In genomic region chr11:83840326-83840725, GRCh38 we compare ENCODE assay signal across 34 cellular contexts.
"Had no signal": no experiment of that assay in that cellular context is flagged by ENCODE, and none has a peak within 500 bp of the region (broad histone marks: within the 10 kb centered on the region; RNA-seq: fewer than 3 reads in every experiment).

No MANE protein-coding gene starts in this region.

- DNase-seq: Karpas-422, Kasumi-1, MG63, MM.1S, MV-4-11, NCI-H1048, NCI-H1092, NCI-H1092 treated with DMSO at 0.1 percent for 48 hours, NCI-H1105, NCI-H1105 treated with DMSO at 0.1 percent for 48 hours, NCI-H1417, NCI-H1417 treated with DMSO at 0.1 percent for 48 hours, NCI-H1436, NCI-H1436 treated with DMSO at 0.1 percent for 48 hours, NCI-H146, NCI-H1694, NCI-H1694 treated with DMSO at 0.1 percent for 48 hours, NCI-H187, NCI-H187 treated with DMSO at 0.1 percent for 48 hours, NCI-H1930, NCI-H2029, NCI-H2029 treated with DMSO at 0.1 percent for 48 hours, NCI-H2081, NCI-H2081 treated with DMSO at 0.1 percent for 48 hours, NCI-H2107, NCI-H2171, NCI-H2171 treated with DMSO at 0.1 percent for 48 hours, NCI-H2227 treated with DMSO at 0.1 percent for 48 hours, NCI-H226, NCI-H345, NCI-H446, NCI-H446 treated with DMSO at 0.1 percent for 48 hours, NCI-H510A had no signal

- H3K4me2 ChIP-seq: KMS-11 had no signal

- H3K9ac ChIP-seq: KMS-11 had no signal

- H3K27me3 ChIP-seq: MG63 had no signal

- H3K27ac ChIP-seq: KMS-11 had no signal

- H3K9me3 ChIP-seq: MG63 had no signal

- H3K36me3 ChIP-seq: MG63 had no signal

- H3K4me3 ChIP-seq: MG63 had no signal
